17 cellular contexts compared by ENCODE assay signal in the genomic region with DNA sequence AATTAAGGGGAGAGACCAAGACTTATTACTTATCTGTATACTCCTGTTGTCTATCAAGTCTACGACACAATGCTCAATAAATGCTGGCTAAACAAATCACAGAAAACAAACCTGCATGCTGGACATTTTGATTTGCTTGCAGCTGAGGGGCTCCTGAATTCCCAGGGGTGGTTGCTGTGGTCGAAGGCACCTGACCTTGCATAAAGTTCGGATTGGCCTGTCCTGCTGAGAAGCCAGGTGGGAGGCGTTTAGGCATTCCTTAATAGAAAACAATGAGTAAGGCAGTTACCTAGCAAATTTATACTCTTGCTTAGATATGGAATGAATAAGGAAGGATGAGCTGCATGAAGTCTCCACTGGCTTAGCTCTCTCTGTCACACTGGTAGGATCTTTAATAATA.
"Had no signal": no experiment of that assay in that cellular context is flagged by ENCODE, and none has a peak within 500 bp of the region (broad histone marks: within the 10 kb centered on the region; RNA-seq: fewer than 3 reads in every experiment).

No MANE protein-coding gene starts in this region.

- H3K4me3 ChIP-seq: ovary, sigmoid colon, transverse colon, vagina had no signal

- DNase-seq: activated CD4-positive, alpha-beta T cell treated with anti-CD3 and anti-CD28 coated beads for 48 hours; activated CD8-positive, alpha-beta T cell treated with anti-CD3 and anti-CD28 coated beads for 36 hours; activated naive CD4-positive, alpha-beta T cell; activated naive CD8-positive, alpha-beta T cell treated with anti-CD3 and anti-CD28 coated beads, Interleukin-2, amount 10 ng/mL, durations not matched to agents 7 days and 5 days; activated T-cell treated with anti-CD3 and anti-CD28 coated beads, Interleukin-2, amount 50 U/mL, for 48 hours; brain microvascular endothelial cell; effector CD8-positive, alpha-beta T cell; foreskin melanocyte; islet precursor cell; naive B cell; ovary; sigmoid colon; stimulated activated CD4-positive, alpha-beta T cell treated with anti-CD3 and anti-CD28 coated beads, Interleukin-12 subunit alpha, Interleukin-12 subunit beta, amount 100 ng/mL, for 4 hours; stimulated activated CD4-positive, alpha-beta T cell treated with anti-CD3 and anti-CD28 coated beads, Interleukin-2, amount 100 ng/mL, for 24 hours; transverse colon had no signal

- H3K27ac Mint-ChIP-seq: activated CD8-positive, alpha-beta T cell treated with anti-CD3 and anti-CD28 coated beads for 36 hours; activated naive CD8-positive, alpha-beta T cell treated with anti-CD3 and anti-CD28 coated beads, Interleukin-2, amount 10 ng/mL, durations not matched to agents 7 days and 5 days; naive B cell; T-helper 1 cell treated with Interleukin-12 subunit alpha and Interleukin-12 subunit beta and Interleukin-4 antibody, amounts not matched to agents 30 μg/mL and 1 μg/mL, for 36 hours had no signal

- ATAC-seq: activated CD8-positive, alpha-beta T cell treated with anti-CD3 and anti-CD28 coated beads for 36 hours had no signal

- H3K4me3 Mint-ChIP-seq: activated CD8-positive, alpha-beta T cell treated with anti-CD3 and anti-CD28 coated beads for 36 hours; activated naive CD8-positive, alpha-beta T cell treated with anti-CD3 and anti-CD28 coated beads, Interleukin-2, amount 10 ng/mL, durations not matched to agents 7 days and 5 days; naive B cell; T-helper 1 cell treated with Interleukin-12 subunit alpha and Interleukin-12 subunit beta and Interleukin-4 antibody, amounts not matched to agents 30 μg/mL and 1 μg/mL, for 36 hours had no signal

- H3K4me1 ChIP-seq: sigmoid colon, transverse colon had no signal

- H3K9me3 ChIP-seq: ovary, sigmoid colon, transverse colon, vagina had no signal

- H3K4me1 Mint-ChIP-seq: naive B cell had no signal

- H3K36me3 ChIP-seq: ovary had no signal

- H3K27me3 Mint-ChIP-seq: activated CD8-positive, alpha-beta T cell treated with anti-CD3 and anti-CD28 coated beads for 36 hours; activated naive CD8-positive, alpha-beta T cell treated with anti-CD3 and anti-CD28 coated beads, Interleukin-2, amount 10 ng/mL, durations not matched to agents 7 days and 5 days; naive B cell had no signal

- H3K9me3 Mint-ChIP-seq: activated CD8-positive, alpha-beta T cell treated with anti-CD3 and anti-CD28 coated beads for 36 hours; activated naive CD8-positive, alpha-beta T cell treated with anti-CD3 and anti-CD28 coated beads, Interleukin-2, amount 10 ng/mL, durations not matched to agents 7 days and 5 days; naive B cell; T-helper 1 cell treated with Interleukin-12 subunit alpha and Interleukin-12 subunit beta and Interleukin-4 antibody, amounts not matched to agents 30 μg/mL and 1 μg/mL, for 36 hours had no signal

- H3K27ac ChIP-seq: brain microvascular endothelial cell, ovary, sigmoid colon, transverse colon, vagina had no signal

- H3K27me3 ChIP-seq: brain microvascular endothelial cell, ovary, sigmoid colon, transverse colon, vagina had no signal
